In the genomic region with DNA sequence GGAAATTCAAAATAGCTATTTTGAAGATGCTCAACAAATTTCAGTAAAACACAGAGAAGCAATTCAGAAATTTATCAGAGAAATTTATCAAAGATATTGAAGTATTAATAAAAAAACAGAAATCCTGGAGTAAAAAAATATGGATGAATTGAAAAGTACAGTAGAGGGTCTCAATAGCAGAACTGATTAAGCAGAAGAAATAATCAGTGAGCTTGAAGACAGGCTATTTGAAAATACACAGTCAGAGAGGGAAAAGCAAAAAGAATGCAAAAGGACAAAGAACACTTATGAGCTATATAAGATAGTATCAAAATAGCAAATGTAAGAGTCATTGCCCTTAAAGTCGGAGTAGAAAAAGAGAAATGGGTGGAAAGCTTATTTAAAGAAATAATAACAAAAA, we compare ENCODE assay signal across 28 cellular contexts.
"Had no signal": no experiment of that assay in that cellular context is flagged by ENCODE, and none has a peak within 500 bp of the region (broad histone marks: within the 10 kb centered on the region; RNA-seq: fewer than 3 reads in every experiment).

No MANE protein-coding gene starts in this region.

- DNase-seq: colonic mucosa; cortex of kidney; dermis blood vessel endothelial cell; dorsolateral prefrontal cortex; effector CD4-positive, alpha-beta T cell; effector CD8-positive, alpha-beta T cell; effector memory CD4-positive, alpha-beta T cell; effector memory CD8-positive, alpha-beta T cell; endodermal cell; erythroblast; esophagus squamous epithelium; foreskin fibroblast; foreskin keratinocyte; foreskin melanocyte; gastrocnemius medialis; glutamatergic neuron; head of caudate nucleus; heart left ventricle; heart right ventricle had no signal

- H3K4me1 ChIP-seq: colonic mucosa, esophagus muscularis mucosa, esophagus squamous epithelium, foreskin keratinocyte, gastrocnemius medialis, gastroesophageal sphincter, heart left ventricle, heart right ventricle had no signal

- H3K27ac ChIP-seq: colonic mucosa, coronary artery, dorsolateral prefrontal cortex, epithelial cell of prostate, esophagus muscularis mucosa, esophagus squamous epithelium, foreskin keratinocyte, gastrocnemius medialis, gastroesophageal sphincter, heart left ventricle, heart right ventricle had no signal

- H3K9me3 ChIP-seq: colonic mucosa had no signal

- H3K36me3 ChIP-seq: colonic mucosa, esophagus muscularis mucosa, esophagus squamous epithelium, gastrocnemius medialis, gastroesophageal sphincter, heart left ventricle, heart right ventricle had no signal

- H3K4me3 ChIP-seq: colonic mucosa, coronary artery, dorsolateral prefrontal cortex, esophagus muscularis mucosa, esophagus squamous epithelium, gastrocnemius medialis, gastroesophageal sphincter, heart left ventricle, heart right ventricle had no signal

- FAIRE-seq: colon, endometrium, endothelial cell of umbilical vein, frontal cortex had no signal

- H3K27me3 ChIP-seq: colonic mucosa, dorsolateral prefrontal cortex, esophagus muscularis mucosa, esophagus squamous epithelium, foreskin keratinocyte, gastrocnemius medialis, gastroesophageal sphincter had no signal

- ATAC-seq: effector memory CD8-positive, alpha-beta T cell; esophagus mucosa; foreskin keratinocyte; gastrocnemius medialis; gastroesophageal sphincter; heart left ventricle; heart right ventricle had no signal
